Comparison of ENCODE assay signal across 1 cellular context in genomic region chr6:170552765-170553685, GRCh38.
TF ChIP-seq lines count a peak whose summit lies in the region.

Gene PSMB1 (minus strand): TSS chr6:170553307. CDS start chr6:170553242, 65 bp downstream.

TF ChIP-seq in WTC11, 78 proteins besides CTCF, POLR2A, EP300 and RAD21 (continued from another document):
- TF ChIP-seq ZSCAN18 (CRISPR knock-in tag; IDR thresholded peaks at IDR 0.05) (no peak), FOXK1 (CRISPR knock-in tag; IDR thresholded peaks at IDR 0.05) (peak; percentile 91), IRF1 (CRISPR knock-in tag; IDR thresholded peaks at IDR 0.05) (peak; percentile 55; the same call in 1 of the 2 replicates), E2F5 (CRISPR knock-in tag; IDR thresholded peaks at IDR 0.05) (no peak), ZNF425 (CRISPR knock-in tag; conservative IDR thresholded peaks at IDR 0.05) (no peak)
- TF ChIP-seq, protein P1, sequence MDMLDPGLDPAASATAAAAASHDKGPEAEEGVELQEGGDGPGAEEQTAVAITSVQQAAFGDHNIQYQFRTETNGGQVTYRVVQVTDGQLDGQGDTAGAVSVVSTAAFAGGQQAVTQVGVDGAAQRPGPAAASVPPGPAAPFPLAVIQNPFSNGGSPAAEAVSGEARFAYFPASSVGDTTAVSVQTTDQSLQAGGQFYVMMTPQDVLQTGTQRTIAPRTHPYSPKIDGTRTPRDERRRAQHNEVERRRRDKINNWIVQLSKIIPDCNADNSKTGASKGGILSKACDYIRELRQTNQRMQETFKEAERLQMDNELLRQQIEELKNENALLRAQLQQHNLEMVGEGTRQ (CRISPR knock-in tag; IDR thresholded peaks at IDR 0.05) = no peak
